ENCODE assay signal across 1 cellular context in genomic region chr6:10721850-10722569, GRCh38.
TF ChIP-seq lines count a peak whose summit lies in the region.

No MANE protein-coding gene starts in this region.

TF ChIP-seq in HCT116, 20 proteins besides CTCF, POLR2A, EP300 and RAD21 (continued from another document):
- TF ChIP-seq REST (IDR thresholded peaks at IDR 0.05; ENCODE audit: low read depth): no peak
